In the genomic region with DNA sequence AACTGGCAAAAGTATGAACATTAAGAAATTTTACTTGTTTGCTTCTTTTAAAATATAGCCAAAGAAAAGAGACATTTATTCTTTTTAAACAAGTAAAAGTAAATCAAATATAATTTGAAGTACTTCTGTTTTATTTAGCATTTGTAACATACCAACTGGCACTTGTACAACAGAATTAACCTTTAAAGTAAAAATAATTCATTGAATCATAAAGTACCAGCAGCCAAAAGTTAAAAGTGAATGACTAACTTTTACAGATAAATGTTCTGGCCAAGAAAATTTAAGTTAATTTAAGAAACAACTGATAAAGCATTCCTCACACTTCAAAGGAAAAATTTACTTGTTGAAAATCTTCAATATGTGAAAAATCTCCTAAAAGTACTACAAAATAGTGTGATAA, we compare ENCODE assay signal across 11 cellular contexts.
"Had no signal": no experiment of that assay in that cellular context is flagged by ENCODE, and none has a peak within 500 bp of the region (broad histone marks: within the 10 kb centered on the region; RNA-seq: fewer than 3 reads in every experiment).

No MANE protein-coding gene starts in this region.

- DNase-seq: activated naive CD4-positive, alpha-beta T cell treated with anti-CD3 and anti-CD28 coated beads, Interleukin-2, amount 10 ng/mL, durations not matched to agents 7 days and 5 days; amniotic stem cell; cerebellar nuclear complex; endodermal cell; glutamatergic neuron; ovary; T-helper 2 cell had no signal

- ATAC-seq: left lobe of liver; stimulated activated effector memory CD8-positive, alpha-beta T cell treated with anti-CD3 and anti-CD28 coated beads, Interleukin-12 subunit alpha, Interleukin-12 subunit beta, amount 100 ng/mL, for 72 hours had no signal

- H3K27ac ChIP-seq: ovary, tibial nerve, vagina had no signal

- H3K4me3 ChIP-seq: ovary, tibial nerve, vagina had no signal

- H3K4me1 ChIP-seq: vagina had no signal

- H3K36me3 ChIP-seq: ovary had no signal

- H3K9me3 ChIP-seq: tibial nerve, vagina had no signal

- H3K27me3 ChIP-seq: ovary, tibial nerve, vagina had no signal
